9 cellular contexts compared by ENCODE assay signal in genomic region chr5:140131967-140132409, GRCh38. TPM values are rescaled to one million over a fixed set of nuclear protein-coding genes. Genes with fewer than 3 reads are reported as not detected.
DNase-seq lines count a peak whose midpoint lies in the region; ATAC-seq, FAIRE-seq and TF ChIP-seq lines count a peak whose summit lies in the region.
"Had no signal": no experiment of that assay in that cellular context is flagged by ENCODE, and none has a peak within 500 bp of the region (broad histone marks: within the 10 kb centered on the region; RNA-seq: fewer than 3 reads in every experiment).

No MANE protein-coding gene starts in this region.

- H3K36me3 ChIP-seq in right lobe of liver (no peaks in the 10 kb centered on the region), HepG2 (replicated peaks in 1 of 2; ENCODE audit: control insufficient read depth in 1 of 2, insufficient read depth in 2 of 2, low read length in 2 of 2) (no peaks in the 10 kb centered on the region), RWPE2 (ENCODE audit: low read depth) (no peaks in the 10 kb centered on the region)

- no peaks in the 10 kb centered on the region for H3K9me3 ChIP-seq in right lobe of liver
- H3K9me3 ChIP-seq in HepG2 (ENCODE audit: low read length): no peaks in the 10 kb centered on the region
- H3K9me3 ChIP-seq in RWPE2 (ENCODE audit: severe bottlenecking): no peaks in the 10 kb centered on the region

- ATAC-seq in right lobe of liver (peak; percentile 28 to 71 (median 46)), HepG2 (no peak), RWPE2 (ENCODE audit: low read depth) (peak; percentile 98), GM21515 (IDR thresholded peaks at IDR 0.05; ENCODE audit: unreplicated experiment) (no peak)

- POLR2A ChIA-PET in HepG2 (lab: Yijun Ruan, JAX): no interaction called here

- no peak overlapping the region for H3K9ac ChIP-seq in HepG2 (ENCODE audit: insufficient read depth, low read depth, low read length)

- no peak for TF ChIP-seq RAD21 in HepG2 (CRISPR knock-in tag; IDR thresholded peaks at IDR 0.05)

- FAIRE-seq in HepG2 (lab: Jason Lieb, UNC): no peak

- TF ChIP-seq CTCF in right lobe of liver (IDR thresholded peaks at IDR 0.05): no peak
- TF ChIP-seq CTCF in HepG2 (CRISPR knock-in tag; IDR thresholded peaks at IDR 0.05): no peak
- TF ChIP-seq CTCF in RWPE2 (IDR thresholded peaks at IDR 0.05; ENCODE audit: poor library complexity, severe bottlenecking): no peak

- no peak overlapping the region for H3K27ac Mint-ChIP-seq in activated T-helper 1 cell treated with anti-CD3 and anti-CD28 coated beads, Interleukin-12 subunit alpha, Interleukin-12 subunit beta, Interleukin-2, Interleukin-4 antibody, amounts not matched to agents 30 ng/mL and 10 ng/mL and 1 ng/mL, durations not matched to agents 14 hours and 24 hours and 36 hours

- H3K9me3 Mint-ChIP-seq in activated T-helper 1 cell treated with anti-CD3 and anti-CD28 coated beads, Interleukin-12 subunit alpha, Interleukin-12 subunit beta, Interleukin-2, Interleukin-4 antibody, amounts not matched to agents 30 ng/mL and 10 ng/mL and 1 ng/mL, durations not matched to agents 14 hours and 24 hours and 36 hours: no peaks in the 10 kb centered on the region
- H3K9me3 Mint-ChIP-seq: neural crest cell had no signal

- H2AFZ ChIP-seq in HepG2 (ENCODE audit: low read length): no peak overlapping the region

- no peaks in the 10 kb centered on the region for H4K20me1 ChIP-seq in HepG2 (ENCODE audit: insufficient read depth, low read length)

- H3K4me2 ChIP-seq in HepG2 (ENCODE audit: low read depth, low read length): no peak overlapping the region

- H3K79me2 ChIP-seq in HepG2 (ENCODE audit: insufficient read depth, low read length): peaks cover 4% of the 10 kb centered on the region

- TF ChIP-seq EP300 in HepG2 (IDR thresholded peaks at IDR 0.05; ENCODE audit: low read depth in 2 of 2, low read length in 2 of 2) (no peak), HepG2 (CRISPR knock-in tag; IDR thresholded peaks at IDR 0.05; ENCODE audit: borderline replicate concordance) (no peak)

- H3K4me1 Mint-ChIP-seq in activated T-helper 1 cell treated with anti-CD3 and anti-CD28 coated beads, Interleukin-12 subunit alpha, Interleukin-12 subunit beta, Interleukin-2, Interleukin-4 antibody, amounts not matched to agents 30 ng/mL and 10 ng/mL and 1 ng/mL, durations not matched to agents 14 hours and 24 hours and 36 hours (ENCODE audit: low read depth): peaks cover 19% of the 10 kb centered on the region
- H3K4me1 Mint-ChIP-seq: neural crest cell had no signal

- H3K4me3 Mint-ChIP-seq in activated T-helper 1 cell treated with anti-CD3 and anti-CD28 coated beads, Interleukin-12 subunit alpha, Interleukin-12 subunit beta, Interleukin-2, Interleukin-4 antibody, amounts not matched to agents 30 ng/mL and 10 ng/mL and 1 ng/mL, durations not matched to agents 14 hours and 24 hours and 36 hours: no peak overlapping the region
- H3K4me3 Mint-ChIP-seq: neural crest cell had no signal

- H3K4me1 ChIP-seq in right lobe of liver (peaks cover 0 to 7% (median 0%) of the 10 kb centered on the region in 4 donors), HepG2 (ENCODE audit: insufficient read depth, low read length) (no peaks in the 10 kb centered on the region), RWPE2 (ENCODE audit: insufficient read depth, poor library complexity, severe bottlenecking) (peaks cover 20% of the 10 kb centered on the region)

- H3K27me3 ChIP-seq in right lobe of liver (no peaks in the 10 kb centered on the region), HepG2 (ENCODE audit: control insufficient read depth in 1 of 2, insufficient read depth in 2 of 2, low read length in 2 of 2) (no peaks in the 10 kb centered on the region; a peak in 1 of 5 replicates), RWPE2 (ENCODE audit: insufficient read depth, poor library complexity, severe bottlenecking) (no peaks in the 10 kb centered on the region)

- no peak overlapping the region for H3K4me3 ChIP-seq in right lobe of liver
- no peak overlapping the region for H3K4me3 ChIP-seq in HepG2 (replicated peaks in 1 of 3; ENCODE audit: insufficient read depth in 1 of 3, low read depth in 2 of 3, low read length in 3 of 3)
- H3K4me3 ChIP-seq in RWPE2 (ENCODE audit: severe bottlenecking): no peak overlapping the region

- no peaks in the 10 kb centered on the region for H3K36me3 Mint-ChIP-seq in activated T-helper 1 cell treated with anti-CD3 and anti-CD28 coated beads, Interleukin-12 subunit alpha, Interleukin-12 subunit beta, Interleukin-2, Interleukin-4 antibody, amounts not matched to agents 30 ng/mL and 10 ng/mL and 1 ng/mL, durations not matched to agents 14 hours and 24 hours and 36 hours (ENCODE audit: low read depth)

- CTCF ChIA-PET in HepG2 (lab: Yijun Ruan, JAX; ENCODE audit: low intra/inter-chr PET ratio, low total read pairs): no interaction called here

- H3K27ac ChIP-seq in right lobe of liver (no peak overlapping the region), HepG2 (ENCODE audit: extremely low read length, insufficient read depth, low read length) (no peak overlapping the region), RWPE2 (ENCODE audit: poor library complexity, severe bottlenecking) (peak overlapping the region; percentile 80)

- in situ Hi-C loops in HepG2 (cut with HindIII; ENCODE audit: extremely low pct_ligation_motif_present, low pct_unique_long_range_greater_than_20kb): no loop called here

- DNase-seq in right lobe of liver: no peak
- DNase-seq in HepG2 (ENCODE audit: low spot score): no peak
- DNase-seq in RWPE2 (ENCODE audit: low spot score): peak; percentile 84
- DNase-seq in fibroblast of peridontal ligament (ENCODE audit: extremely low read depth): peak; percentile 90
- peak; percentile 44 for DNase-seq in ureter (ENCODE audit: low spot score)
- DNase-seq in activated T-helper 1 cell treated with anti-CD3 and anti-CD28 coated beads, Interleukin-12 subunit alpha, Interleukin-12 subunit beta, Interleukin-2, Interleukin-4 antibody, amounts not matched to agents 30 ng/mL and 10 ng/mL and 1 ng/mL, durations not matched to agents 14 hours and 24 hours and 36 hours (ENCODE audit: low spot score): no peak
- no peak for DNase-seq in HuH-7.5 (ENCODE audit: low spot score)

- intact Hi-C loops in right lobe of liver (cut with DNase I) (no loop called here), HepG2 (cut with micrococcal nuclease; ENCODE audit: unreplicated experiment) (no loop called here)
- intact Hi-C loops in activated T-helper 1 cell treated with anti-CD3 and anti-CD28 coated beads, Interleukin-12 subunit alpha, Interleukin-12 subunit beta, Interleukin-2, Interleukin-4 antibody, amounts not matched to agents 30 ng/mL and 10 ng/mL and 1 ng/mL, durations not matched to agents 14 hours and 24 hours and 36 hours (cut with micrococcal nuclease): no loop called here

- TF ChIP-seq POLR2A in right lobe of liver (IDR thresholded peaks at IDR 0.05): no peak
- TF ChIP-seq POLR2A in HepG2 (IDR thresholded peaks at IDR 0.05; ENCODE audit: insufficient read depth in 1 of 2, low read depth in 2 of 2, low read length in 2 of 2): no peak

- BruUV-seq in HepG2 (replicated peaks; lab: Mats Ljungman, UMichigan): no TSS peak

- H3K27me3 Mint-ChIP-seq in activated T-helper 1 cell treated with anti-CD3 and anti-CD28 coated beads, Interleukin-12 subunit alpha, Interleukin-12 subunit beta, Interleukin-2, Interleukin-4 antibody, amounts not matched to agents 30 ng/mL and 10 ng/mL and 1 ng/mL, durations not matched to agents 14 hours and 24 hours and 36 hours (ENCODE audit: insufficient read depth): peaks cover 9% of the 10 kb centered on the region

- 63% methylated on average over 3 of the region's 3 CpGs for WGBS in right lobe of liver (ENCODE audit: insufficient coverage, low coverage, low lambda C conversion rate, missing lambda C conversion rate)
- WGBS in HepG2 (ENCODE audit: low lambda C conversion rate): 92% methylated on average over 3 of the region's 3 CpGs

RNA-seq across cellular contexts. Expression of gene IGIP, which starts 6.3 kb away (rescaled TPM):
- total RNA-seq in right lobe of liver (1 to 10 TPM; 4.4 to 7.1 (median 6.5) TPM), HepG2 (2016; rRNA removed; fragmentation: Illumina TruSeq; extraction: Trizol) (2.1 and 2.4 TPM in 2 replicates), ureter (15.9 TPM)
- 0.09 and 0.10 TPM in 2 replicates for total RNA-seq in HepG2 (2016; cell fraction: cytosol; rRNA removed; fragmentation: Illumina TruSeq; extraction: Trizol; ENCODE audit: low read depth)
- total RNA-seq in HepG2 (2016; cell fraction: insoluble cytoplasmic fraction; rRNA removed; fragmentation: Illumina TruSeq; extraction: Trizol): 1.8 and 2.2 TPM in 2 replicates
- total RNA-seq in HepG2 (2016; cell fraction: membrane; rRNA removed; fragmentation: Illumina TruSeq; extraction: Trizol): 0.34 and 0.59 TPM in 2 replicates
- 8.3 and 8.9 TPM in 2 replicates for total RNA-seq in HepG2 (2016; cell fraction: nucleus; rRNA removed; fragmentation: Illumina TruSeq; extraction: Trizol)
- polyA plus RNA-seq in HepG2 (2011; rRNA removed): 1.4 and 1.7 TPM in 2 replicates
- polyA plus RNA-seq in HepG2 (2011; cell fraction: cytosol; rRNA removed): 0.51 and 0.97 TPM in 2 replicates
- polyA plus RNA-seq in HepG2 (2011; cell fraction: nucleus; rRNA removed): 3.2 and 4.1 TPM in 2 replicates
- 3.6 TPM in 2 replicates for polyA plus RNA-seq in HepG2 (2012)
- 0.14 TPM in 1 of 2 replicates, not detected in the other for polyA plus RNA-seq in HepG2 (2016; cell fraction: cytosol; fragmentation: Illumina TruSeq; extraction: Trizol; ENCODE audit: low read depth)
- polyA plus RNA-seq in HepG2 (2016; cell fraction: insoluble cytoplasmic fraction; fragmentation: Illumina TruSeq; extraction: Trizol; ENCODE audit: low read depth): 1.4 and 1.5 TPM in 2 replicates
- polyA plus RNA-seq in HepG2 (2016; cell fraction: membrane; fragmentation: Illumina TruSeq; extraction: Trizol; ENCODE audit: low read depth): 0.10 and 0.17 TPM in 2 replicates
- 4.7 and 5.2 TPM in 2 replicates for polyA plus RNA-seq in HepG2 (2016; cell fraction: nucleus; fragmentation: Illumina TruSeq; extraction: Trizol; ENCODE audit: insufficient read depth, low read depth)
- polyA minus RNA-seq in HepG2 (2011; rRNA and poly(A)+ RNA removed; ENCODE audit: low replicate concordance): 1.4 and 1.8 TPM in 2 replicates
- polyA minus RNA-seq in HepG2 (2011; cell fraction: cytosol; rRNA and poly(A)+ RNA removed): 1.4 and 1.7 TPM in 2 replicates
- 11.8 and 12.3 TPM in 2 replicates for polyA minus RNA-seq in HepG2 (2011; cell fraction: nucleus; rRNA and poly(A)+ RNA removed)
- total RNA-seq in activated T-helper 1 cell treated with anti-CD3 and anti-CD28 coated beads, Interleukin-12 subunit alpha, Interleukin-12 subunit beta, Interleukin-2, Interleukin-4 antibody, amounts not matched to agents 30 ng/mL and 10 ng/mL and 1 ng/mL, durations not matched to agents 14 hours and 24 hours and 36 hours: 2.5 and 3.5 TPM in 2 replicates

RNA-seq across cellular contexts. Expression of gene PURA, which starts 18.1 kb away (rescaled TPM):
- 10 to 100 TPM in 4 of 6 experiments, 1 to 10 TPM in 2; 8.7 to 14.1 (median 12.1) TPM for total RNA-seq in right lobe of liver
- total RNA-seq in HepG2 (2016; rRNA removed; fragmentation: Illumina TruSeq; extraction: Trizol): 5.0 and 6.8 TPM in 2 replicates
- 0.30 and 0.97 TPM in 2 replicates for total RNA-seq in HepG2 (2016; cell fraction: cytosol; rRNA removed; fragmentation: Illumina TruSeq; extraction: Trizol; ENCODE audit: low read depth)
- 4.7 and 5.6 TPM in 2 replicates for total RNA-seq in HepG2 (2016; cell fraction: insoluble cytoplasmic fraction; rRNA removed; fragmentation: Illumina TruSeq; extraction: Trizol)
- total RNA-seq in HepG2 (2016; cell fraction: membrane; rRNA removed; fragmentation: Illumina TruSeq; extraction: Trizol): 2.4 and 2.5 TPM in 2 replicates
- total RNA-seq in HepG2 (2016; cell fraction: nucleus; rRNA removed; fragmentation: Illumina TruSeq; extraction: Trizol): 12.4 and 12.9 TPM in 2 replicates
- 1.9 and 2.0 TPM in 2 replicates for polyA plus RNA-seq in HepG2 (2011; rRNA removed)
- 1.0 and 1.4 TPM in 2 replicates for polyA plus RNA-seq in HepG2 (2011; cell fraction: cytosol; rRNA removed)
- polyA plus RNA-seq in HepG2 (2011; cell fraction: nucleus; rRNA removed): 2.3 and 2.9 TPM in 2 replicates
- 4.9 and 5.4 TPM in 2 replicates for polyA plus RNA-seq in HepG2 (2012)
- 0.85 and 1.1 TPM in 2 replicates for polyA plus RNA-seq in HepG2 (2016; cell fraction: cytosol; fragmentation: Illumina TruSeq; extraction: Trizol; ENCODE audit: low read depth)
- 5.5 and 6.1 TPM in 2 replicates for polyA plus RNA-seq in HepG2 (2016; cell fraction: insoluble cytoplasmic fraction; fragmentation: Illumina TruSeq; extraction: Trizol; ENCODE audit: low read depth)
- polyA plus RNA-seq in HepG2 (2016; cell fraction: membrane; fragmentation: Illumina TruSeq; extraction: Trizol; ENCODE audit: low read depth): 1.4 and 1.9 TPM in 2 replicates
- polyA plus RNA-seq in HepG2 (2016; cell fraction: nucleus; fragmentation: Illumina TruSeq; extraction: Trizol; ENCODE audit: insufficient read depth, low read depth): 6.2 and 7.4 TPM in 2 replicates
- polyA minus RNA-seq in HepG2 (2011; rRNA and poly(A)+ RNA removed; ENCODE audit: low replicate concordance): 2.9 and 3.8 TPM in 2 replicates
- 5.7 and 6.0 TPM in 2 replicates for polyA minus RNA-seq in HepG2 (2011; cell fraction: cytosol; rRNA and poly(A)+ RNA removed)
- polyA minus RNA-seq in HepG2 (2011; cell fraction: nucleus; rRNA and poly(A)+ RNA removed): 26.4 and 31.0 TPM in 2 replicates
- 26.8 TPM for total RNA-seq in ureter
- total RNA-seq in activated T-helper 1 cell treated with anti-CD3 and anti-CD28 coated beads, Interleukin-12 subunit alpha, Interleukin-12 subunit beta, Interleukin-2, Interleukin-4 antibody, amounts not matched to agents 30 ng/mL and 10 ng/mL and 1 ng/mL, durations not matched to agents 14 hours and 24 hours and 36 hours: 10.6 and 12.2 TPM in 2 replicates

RNA-seq across cellular contexts. Expression of gene CYSTM1, which starts 43.0 kb away (rescaled TPM):
- total RNA-seq in right lobe of liver (10 to 100 TPM; 15.5 to 78.0 (median 29.8) TPM), HepG2 (2016; rRNA removed; fragmentation: Illumina TruSeq; extraction: Trizol) (40.0 and 52.7 TPM in 2 replicates), ureter (99.1 TPM)
- total RNA-seq in HepG2 (2016; cell fraction: cytosol; rRNA removed; fragmentation: Illumina TruSeq; extraction: Trizol; ENCODE audit: low read depth): 16.3 and 21.9 TPM in 2 replicates
- total RNA-seq in HepG2 (2016; cell fraction: insoluble cytoplasmic fraction; rRNA removed; fragmentation: Illumina TruSeq; extraction: Trizol): 37.6 and 58.4 TPM in 2 replicates
- 15.0 and 21.9 TPM in 2 replicates for total RNA-seq in HepG2 (2016; cell fraction: membrane; rRNA removed; fragmentation: Illumina TruSeq; extraction: Trizol)
- 17.2 and 20.7 TPM in 2 replicates for total RNA-seq in HepG2 (2016; cell fraction: nucleus; rRNA removed; fragmentation: Illumina TruSeq; extraction: Trizol)
- 73.4 and 85.0 TPM in 2 replicates for polyA plus RNA-seq in HepG2 (2011; rRNA removed)
- 80.7 and 95.8 TPM in 2 replicates for polyA plus RNA-seq in HepG2 (2011; cell fraction: cytosol; rRNA removed)
- 17.5 and 23.1 TPM in 2 replicates for polyA plus RNA-seq in HepG2 (2011; cell fraction: nucleus; rRNA removed)
- 32.8 and 35.3 TPM in 2 replicates for polyA plus RNA-seq in HepG2 (2012)
- polyA plus RNA-seq in HepG2 (2016; cell fraction: cytosol; fragmentation: Illumina TruSeq; extraction: Trizol; ENCODE audit: low read depth): 23.1 and 29.4 TPM in 2 replicates
- 83.1 and 90.8 TPM in 2 replicates for polyA plus RNA-seq in HepG2 (2016; cell fraction: insoluble cytoplasmic fraction; fragmentation: Illumina TruSeq; extraction: Trizol; ENCODE audit: low read depth)
- 20.1 and 22.6 TPM in 2 replicates for polyA plus RNA-seq in HepG2 (2016; cell fraction: membrane; fragmentation: Illumina TruSeq; extraction: Trizol; ENCODE audit: low read depth)
- polyA plus RNA-seq in HepG2 (2016; cell fraction: nucleus; fragmentation: Illumina TruSeq; extraction: Trizol; ENCODE audit: insufficient read depth, low read depth): 32.0 and 35.2 TPM in 2 replicates
- 67.0 and 122 TPM in 2 replicates for polyA minus RNA-seq in HepG2 (2011; rRNA and poly(A)+ RNA removed; ENCODE audit: low replicate concordance)
- polyA minus RNA-seq in HepG2 (2011; cell fraction: cytosol; rRNA and poly(A)+ RNA removed): 18.4 and 25.9 TPM in 2 replicates
- 12.2 and 14.5 TPM in 2 replicates for polyA minus RNA-seq in HepG2 (2011; cell fraction: nucleus; rRNA and poly(A)+ RNA removed)
- total RNA-seq in activated T-helper 1 cell treated with anti-CD3 and anti-CD28 coated beads, Interleukin-12 subunit alpha, Interleukin-12 subunit beta, Interleukin-2, Interleukin-4 antibody, amounts not matched to agents 30 ng/mL and 10 ng/mL and 1 ng/mL, durations not matched to agents 14 hours and 24 hours and 36 hours: 16.6 and 17.2 TPM in 2 replicates

Comparison
In these comparisons a context has a peak if more than half of its experiments do, and no peak if none do; other contexts are left out.
1. ATAC-seq: peak in right lobe of liver (4 of 4) and RWPE2 (single experiment); none in HepG2 (single experiment) and GM21515 (single experiment).
2. DNase-seq: peak in RWPE2 (single experiment), fibroblast of peridontal ligament (single experiment) and ureter (single experiment); none in right lobe of liver (0 of 3), HepG2 (single experiment), activated T-helper 1 cell treated with anti-CD3 and anti-CD28 coated beads, Interleukin-12 subunit alpha, Interleukin-12 subunit beta, Interleukin-2, Interleukin-4 antibody, amounts not matched to agents 30 ng/mL and 10 ng/mL and 1 ng/mL, durations not matched to agents 14 hours and 24 hours and 36 hours (single experiment) and HuH-7.5 (single experiment).